Comparison of ENCODE assay signal across 21 cellular contexts in the genomic region with DNA sequence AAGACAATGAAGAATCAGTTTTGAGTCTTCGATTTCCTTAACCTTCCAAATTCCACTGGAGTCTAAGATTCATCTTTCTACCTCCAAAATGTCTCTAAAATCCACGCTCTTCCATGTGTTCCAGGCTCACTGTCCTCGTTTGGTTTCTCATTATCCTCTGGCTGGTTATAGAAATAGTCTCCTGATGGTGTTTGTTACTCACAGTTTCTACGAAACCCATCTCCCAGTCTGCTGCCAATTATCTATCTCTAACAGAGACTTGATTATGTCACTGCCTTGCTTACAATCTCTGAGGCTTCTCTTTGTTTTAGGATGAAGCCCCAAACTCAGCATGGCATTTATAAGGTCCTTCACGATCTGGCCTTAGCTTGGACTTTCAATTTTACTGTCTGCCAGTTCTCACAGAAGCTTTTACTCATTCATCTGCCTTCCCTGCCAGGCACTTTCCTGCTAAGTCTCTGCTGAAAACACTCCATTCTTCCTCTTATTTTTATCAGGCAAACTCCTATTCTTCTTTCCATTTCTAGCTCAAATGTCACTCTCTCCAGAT.
"Had no signal": no experiment of that assay in that cellular context is flagged by ENCODE, and none has a peak within 500 bp of the region (broad histone marks: within the 10 kb centered on the region; RNA-seq: fewer than 3 reads in every experiment).

No MANE protein-coding gene starts in this region.

- H3K4me2 ChIP-seq: hepatocyte had no signal

- H3K79me2 ChIP-seq: hepatocyte had no signal

- H3K4me3 ChIP-seq: colonic mucosa, esophagus muscularis mucosa, hepatocyte, mucosa of descending colon, pancreas, prostate gland, right lobe of liver, spleen had no signal

- H3K9me3 ChIP-seq: colonic mucosa, esophagus muscularis mucosa, mucosa of descending colon, neutrophil, pancreas, prostate gland, right lobe of liver, spleen had no signal

- H2AFZ ChIP-seq: hepatocyte had no signal

- H3K4me1 ChIP-seq: colonic mucosa, pancreas, prostate gland, right lobe of liver, spleen had no signal

- DNase-seq: caudate nucleus; colonic mucosa; effector memory CD4-positive, alpha-beta T cell; foreskin fibroblast; mammary epithelial cell; mucosa of descending colon; naive thymus-derived CD8-positive, alpha-beta T cell; pancreas; retina; right lobe of liver; spleen; stimulated activated CD4-positive, alpha-beta T cell treated with anti-CD3 and anti-CD28 coated beads, Interleukin-2, amount 100 ng/mL, for 24 hours; stimulated activated CD4-positive, alpha-beta T cell treated with anti-CD3 and anti-CD28 coated beads, Interleukin-4, amount 100 ng/mL, for 4 hours; stimulated activated naive B cell treated with anti-CD40 and anti-IgM and Interleukin-4, amounts not matched to agents 10 μg/mL and 1 μg/mL and 100 μg/mL, for 72 hours; stimulated activated naive CD8-positive, alpha-beta T cell treated with anti-CD3 and anti-CD28 coated beads, Interleukin-15, amount 100 ng/mL, for 72 hours; trophoblast cell had no signal

- H3K27ac ChIP-seq: colonic mucosa, epithelial cell of prostate, esophagus muscularis mucosa, hepatocyte, neutrophil, pancreas, prostate gland, right lobe of liver, spleen had no signal

- H3K27me3 ChIP-seq: colonic mucosa, esophagus muscularis mucosa, neutrophil, pancreas, right lobe of liver, spleen had no signal

- ATAC-seq: mucosa of descending colon; naive thymus-derived CD8-positive, alpha-beta T cell; pancreas; right lobe of liver; stimulated activated naive B cell treated with anti-CD40 and anti-IgM and Interleukin-4, amounts not matched to agents 10 μg/mL and 1 μg/mL and 100 μg/mL, for 72 hours; stimulated activated naive CD8-positive, alpha-beta T cell treated with anti-CD3 and anti-CD28 coated beads, Interleukin-15, amount 100 ng/mL, for 72 hours had no signal

- H3K36me3 ChIP-seq: colonic mucosa, esophagus muscularis mucosa, neutrophil, pancreas, prostate gland, right lobe of liver, spleen had no signal
